In genomic region chr21:29017639-29018237, GRCh38 we compare ENCODE assay signal across 9 cellular contexts. TPM values are rescaled to one million over a fixed set of nuclear protein-coding genes. Genes with fewer than 3 reads are reported as not detected.
DNase-seq lines count a peak whose midpoint lies in the region; ATAC-seq and TF ChIP-seq lines count a peak whose summit lies in the region.
"Had no signal": no experiment of that assay in that cellular context is flagged by ENCODE, and none has a peak within 500 bp of the region (broad histone marks: within the 10 kb centered on the region; RNA-seq: fewer than 3 reads in every experiment).

No MANE protein-coding gene starts in this region.

- no peaks in the 10 kb centered on the region for H3K9me3 ChIP-seq in SK-N-SH
- no peaks in the 10 kb centered on the region for H3K9me3 ChIP-seq in Peyer's patch
- H3K9me3 ChIP-seq in spleen = no peaks in the 10 kb centered on the region
- no peaks in the 10 kb centered on the region for H3K9me3 ChIP-seq in testis
- H3K9me3 ChIP-seq: ovary had no signal

- POLR2A ChIA-PET in SK-N-SH (lab: Yijun Ruan, JAX) = interaction anchor here (0.5 to 2.5 kb wide), 2 partner anchors 15 to 27 kb away, joined by 5 to 39 read pairs; no protein-coding TSS in a partner anchor

- H4K20me1 ChIP-seq in SK-N-SH (ENCODE audit: insufficient read depth) = no peaks in the 10 kb centered on the region

- no peak for ATAC-seq in SK-N-SH treated with all-trans-retinoic acid at 6 μM for 48 hours
- no peak for ATAC-seq in GM18498 (IDR thresholded peaks at IDR 0.05; ENCODE audit: unreplicated experiment)
- ATAC-seq in HG02623 (IDR thresholded peaks at IDR 0.05; ENCODE audit: unreplicated experiment) = no peak

- H3K4me3 ChIP-seq in SK-N-SH (ENCODE audit: low read depth in 2 of 2, low read length in 1 of 2) (peak overlapping the region; percentile 72 to 93), Peyer's patch (peak overlapping the region in 3 of 4 donors; percentile 77 to 97 (median 78)), fibroblast of mammary gland (ENCODE audit: control insufficient read depth, low read depth, low read length) (peak overlapping the region; percentile 87), spleen (peak overlapping the region in 7 of 8 donors; percentile 65 to 99 (median 93)), testis (no peak overlapping the region)

- CTCF ChIA-PET in SK-N-SH (lab: Yijun Ruan, JAX) = no interaction called here

- TF ChIP-seq CTCF in SK-N-SH (IDR thresholded peaks at IDR 0.05) (no peak), Peyer's patch (IDR thresholded peaks at IDR 0.05) (no peak), fibroblast of mammary gland (conservative IDR thresholded peaks at IDR 0.05; ENCODE audit: control insufficient read depth, insufficient read depth, low read depth, low read length) (no peak), spleen (IDR thresholded peaks at IDR 0.05 in 8 of 11, conservative IDR thresholded peaks at IDR 0.05 in 3 of 11) (no peak), testis (IDR thresholded peaks at IDR 0.05) (no peak)

- TF ChIP-seq RAD21 in SK-N-SH (IDR thresholded peaks at IDR 0.05; ENCODE audit: low read length) = no peak

- H3K27ac ChIP-seq in SK-N-SH (ENCODE audit: low read depth in 2 of 2, low read length in 1 of 2) = no peak overlapping the region; a peak in 1 of 4 replicates
- H3K27ac ChIP-seq in Peyer's patch = peak overlapping the region in 1 of 4 donors; percentile 84
- H3K27ac ChIP-seq in spleen = peak overlapping the region in 4 of 8 donors; percentile 4 to 92 (median 90)
- no peak overlapping the region for H3K27ac ChIP-seq in testis
- H3K27ac ChIP-seq: ovary had no signal

- DNase-seq in SK-N-SH = no peak
- no peak for DNase-seq in Peyer's patch
- no peak for DNase-seq in fibroblast of mammary gland (ENCODE audit: low read depth)
- DNase-seq in spleen = no peak
- no peak for DNase-seq in testis
- DNase-seq: ovary had no signal

- no peak for TF ChIP-seq EP300 in SK-N-SH (IDR thresholded peaks at IDR 0.05; ENCODE audit: borderline replicate concordance in 1 of 2, low read depth in 1 of 2, low read length in 1 of 2)

- no peaks in the 10 kb centered on the region for H3K27me3 ChIP-seq in SK-N-SH (ENCODE audit: insufficient read depth)
- H3K27me3 ChIP-seq in Peyer's patch = no peaks in the 10 kb centered on the region
- no peaks in the 10 kb centered on the region for H3K27me3 ChIP-seq in spleen (replicated peaks in 1 of 7)
- H3K27me3 ChIP-seq in testis = no peaks in the 10 kb centered on the region
- H3K27me3 ChIP-seq: ovary had no signal

- H3F3A ChIP-seq in SK-N-SH (replicated peaks; ENCODE audit: insufficient read depth) = peaks cover 16% of the 10 kb centered on the region

- TF ChIP-seq POLR2A in Peyer's patch (IDR thresholded peaks at IDR 0.05) = no peak
- TF ChIP-seq POLR2A in spleen (IDR thresholded peaks at IDR 0.05) = no peak
- no peak for TF ChIP-seq POLR2A in testis (IDR thresholded peaks at IDR 0.05)

- peaks cover 5 to 6% of the 10 kb centered on the region in 2 experiments; a peak in 2 of 4 replicates for H3K4me1 ChIP-seq in SK-N-SH (ENCODE audit: control insufficient read depth in 1 of 2, insufficient read depth in 2 of 2, low read depth in 1 of 2, low read length in 1 of 2)
- H3K4me1 ChIP-seq in Peyer's patch = peaks cover 0 to 12% (median 0%) of the 10 kb centered on the region in 4 donors
- peaks cover 9 to 44% (median 28%) of the 10 kb centered on the region in 6 donors for H3K4me1 ChIP-seq in spleen
- peaks cover 6% of the 10 kb centered on the region for H3K4me1 ChIP-seq in testis

- peaks cover 51% of the 10 kb centered on the region for H3K79me2 ChIP-seq in SK-N-SH (ENCODE audit: insufficient read depth)

- H3K9ac ChIP-seq in SK-N-SH = peak overlapping the region; percentile 90

- 75% methylated on average over 6 of the region's 6 CpGs for WGBS in SK-N-SH (ENCODE audit: low lambda C conversion rate)
- WGBS in spleen, 5 donors = 66 to 82% (median 76%) methylated on average over 6 of the region's 6 CpGs
- 56 to 60% methylated on average over 6 of the region's 6 CpGs for whole genome bisulfite sequencing in testis, 2 donors

- H3K4me2 ChIP-seq in SK-N-SH = peak overlapping the region; percentile 96

- H3K36me3 ChIP-seq in SK-N-SH (replicated peaks in 1 of 2; ENCODE audit: control insufficient read depth in 1 of 2, insufficient read depth in 2 of 2, low read length in 1 of 2) (peaks cover 0 to 10% of the 10 kb centered on the region in 2 experiments), Peyer's patch (no peaks in the 10 kb centered on the region), spleen (no peaks in the 10 kb centered on the region), testis (ENCODE audit: low read depth, missing control alignments) (no peaks in the 10 kb centered on the region)
- H3K36me3 ChIP-seq: ovary had no signal

- no peaks in the 10 kb centered on the region for H3K9me2 ChIP-seq in SK-N-SH

- intact Hi-C loops in spleen (cut with DNase I; ENCODE audit: low total_unique reads) = no loop called here
- intact Hi-C loops in testis (cut with DNase I; ENCODE audit: low total_unique reads) = no loop called here

- no peak overlapping the region for H2AFZ ChIP-seq in SK-N-SH (ENCODE audit: low read depth)

TF ChIP-seq in SK-N-SH, 30 proteins besides CTCF, POLR2A, EP300 and RAD21 (continues in another document):
- TF ChIP-seq USF1 (IDR thresholded peaks at IDR 0.05; ENCODE audit: borderline replicate concordance, low read depth) (no peak), SMC3 (IDR thresholded peaks at IDR 0.05; ENCODE audit: low read depth, low read length) (no peak), TAF1 (IDR thresholded peaks at IDR 0.05; ENCODE audit: borderline replicate concordance, low read depth, low read length) (no peak)

TF ChIP-seq in SK-N-SH treated with all-trans-retinoic acid at 6 μM for 48 hours, 23 proteins besides CTCF, POLR2A, EP300 and RAD21 (continues in another document):
- no peak for TF ChIP-seq OSR1 (CRISPR knock-in tag; IDR thresholded peaks at IDR 0.05)
- no peak for TF ChIP-seq SNAI2 (CRISPR knock-in tag; IDR thresholded peaks at IDR 0.05)
- no peak for TF ChIP-seq ZC3H10 (CRISPR knock-in tag; IDR thresholded peaks at IDR 0.05)
- TF ChIP-seq PPARA (CRISPR knock-in tag; IDR thresholded peaks at IDR 0.05; ENCODE audit: borderline replicate concordance) = no peak
- TF ChIP-seq TOX (CRISPR knock-in tag; IDR thresholded peaks at IDR 0.05; ENCODE audit: borderline replicate concordance) = no peak
- TF ChIP-seq ESRRG (CRISPR knock-in tag; IDR thresholded peaks at IDR 0.05) = no peak
- no peak for TF ChIP-seq ZFP3 (CRISPR knock-in tag; IDR thresholded peaks at IDR 0.05)
- no peak for TF ChIP-seq ZFP30 (CRISPR knock-in tag; IDR thresholded peaks at IDR 0.05)
- TF ChIP-seq ISL1 (CRISPR knock-in tag; IDR thresholded peaks at IDR 0.05) = no peak
- TF ChIP-seq CSRNP3 (CRISPR knock-in tag; IDR thresholded peaks at IDR 0.05) = no peak

RNA-seq across cellular contexts. Expression of gene RWDD2B, which starts 1.4 kb away (rescaled TPM):
- polyA plus RNA-seq in SK-N-SH (2012; rRNA removed) = 20.8 and 27.7 TPM in 2 replicates
- polyA plus RNA-seq in SK-N-SH (2012; cell fraction: cytosol; rRNA removed) = 30.6 and 38.6 TPM in 2 replicates
- polyA plus RNA-seq in SK-N-SH (2012; cell fraction: nucleus; rRNA removed) = 6.0 and 13.5 TPM in 2 replicates
- total RNA-seq in Peyer's patch = 10 to 100 TPM in 1 of 4 donors, 1 to 10 TPM in 3; 3.7 to 11.6 (median 8.2) TPM
- total RNA-seq in spleen = 10 to 100 TPM in 3 of 7 donors, 1 to 10 TPM in 4; 7.5 to 11.5 (median 9.5) TPM
- 10 to 100 TPM in 2 of 3 donors, 1 to 10 TPM in 1; 8.5 to 14.3 (median 10.4) TPM for polyA plus RNA-seq in spleen
- 10 to 100 TPM; 10.3 to 19.5 TPM for total RNA-seq in testis
- 36.4 TPM for polyA plus RNA-seq in testis (ENCODE audit: insufficient read depth, low read depth, low replicate concordance)

RNA-seq across cellular contexts. Expression of gene USP16, which starts 6.7 kb away (rescaled TPM):
- 9.2 and 12.2 TPM in 2 replicates for polyA plus RNA-seq in SK-N-SH (2012; rRNA removed)
- polyA plus RNA-seq in SK-N-SH (2012; cell fraction: cytosol; rRNA removed) = 13.5 and 19.1 TPM in 2 replicates
- 9.9 and 20.7 TPM in 2 replicates for polyA plus RNA-seq in SK-N-SH (2012; cell fraction: nucleus; rRNA removed)
- 10 to 100 TPM; 28.3 to 49.5 (median 38.3) TPM for total RNA-seq in Peyer's patch
- total RNA-seq in spleen = 10 to 100 TPM; 31.7 to 40.9 (median 39.0) TPM
- 10 to 100 TPM; 17.2 to 22.7 (median 22.7) TPM for polyA plus RNA-seq in spleen
- total RNA-seq in testis = 10 to 100 TPM; 33.2 to 37.9 TPM
- 17.9 TPM for polyA plus RNA-seq in testis (ENCODE audit: insufficient read depth, low read depth, low replicate concordance)

RNA-seq across cellular contexts. Expression of gene LTN1, which starts 25.1 kb away (rescaled TPM):
- polyA plus RNA-seq in SK-N-SH (2012; rRNA removed) (3.2 and 4.8 TPM in 2 replicates), spleen (1 to 10 TPM; 4.6 TPM), testis (ENCODE audit: insufficient read depth, low read depth, low replicate concordance) (22.1 TPM)
- 5.3 and 5.8 TPM in 2 replicates for polyA plus RNA-seq in SK-N-SH (2012; cell fraction: cytosol; rRNA removed)
- 4.7 and 10.1 TPM in 2 replicates for polyA plus RNA-seq in SK-N-SH (2012; cell fraction: nucleus; rRNA removed)
- total RNA-seq in Peyer's patch (10 to 100 TPM; 19.6 to 42.1 (median 27.8) TPM), spleen (10 to 100 TPM; 26.1 to 37.3 (median 33.8) TPM), testis (10 to 100 TPM; 34.1 to 47.2 TPM)

RNA-seq across cellular contexts. Expression of gene CCT8, which starts 55.7 kb away (rescaled TPM):
- polyA plus RNA-seq in SK-N-SH (2012; rRNA removed) (102 and 105 TPM in 2 replicates), spleen (100 to 1,000 TPM in 2 of 3 donors, 10 to 100 TPM in 1; 98.4 to 120 (median 108) TPM), testis (ENCODE audit: insufficient read depth, low read depth, low replicate concordance) (106 TPM)
- polyA plus RNA-seq in SK-N-SH (2012; cell fraction: cytosol; rRNA removed) = 150 and 189 TPM in 2 replicates
- 45.9 and 84.7 TPM in 2 replicates for polyA plus RNA-seq in SK-N-SH (2012; cell fraction: nucleus; rRNA removed)
- total RNA-seq in Peyer's patch (10 to 100 TPM; 53.7 to 93.3 (median 76.1) TPM), spleen (100 to 1,000 TPM in 5 of 7 donors, 10 to 100 TPM in 2; 92.3 to 137 (median 115) TPM), testis (100 to 1,000 TPM; 116 to 121 TPM)

Comparison
In these comparisons a context has a peak if more than half of its experiments do, and no peak if none do; other contexts are left out.
1. H3K4me3 ChIP-seq: peak in SK-N-SH (2 of 2), Peyer's patch (3 of 4), fibroblast of mammary gland (single experiment) and spleen (7 of 8); none in testis (0 of 2).